ENCODE assay signal across 8 cellular contexts in the genomic region with DNA sequence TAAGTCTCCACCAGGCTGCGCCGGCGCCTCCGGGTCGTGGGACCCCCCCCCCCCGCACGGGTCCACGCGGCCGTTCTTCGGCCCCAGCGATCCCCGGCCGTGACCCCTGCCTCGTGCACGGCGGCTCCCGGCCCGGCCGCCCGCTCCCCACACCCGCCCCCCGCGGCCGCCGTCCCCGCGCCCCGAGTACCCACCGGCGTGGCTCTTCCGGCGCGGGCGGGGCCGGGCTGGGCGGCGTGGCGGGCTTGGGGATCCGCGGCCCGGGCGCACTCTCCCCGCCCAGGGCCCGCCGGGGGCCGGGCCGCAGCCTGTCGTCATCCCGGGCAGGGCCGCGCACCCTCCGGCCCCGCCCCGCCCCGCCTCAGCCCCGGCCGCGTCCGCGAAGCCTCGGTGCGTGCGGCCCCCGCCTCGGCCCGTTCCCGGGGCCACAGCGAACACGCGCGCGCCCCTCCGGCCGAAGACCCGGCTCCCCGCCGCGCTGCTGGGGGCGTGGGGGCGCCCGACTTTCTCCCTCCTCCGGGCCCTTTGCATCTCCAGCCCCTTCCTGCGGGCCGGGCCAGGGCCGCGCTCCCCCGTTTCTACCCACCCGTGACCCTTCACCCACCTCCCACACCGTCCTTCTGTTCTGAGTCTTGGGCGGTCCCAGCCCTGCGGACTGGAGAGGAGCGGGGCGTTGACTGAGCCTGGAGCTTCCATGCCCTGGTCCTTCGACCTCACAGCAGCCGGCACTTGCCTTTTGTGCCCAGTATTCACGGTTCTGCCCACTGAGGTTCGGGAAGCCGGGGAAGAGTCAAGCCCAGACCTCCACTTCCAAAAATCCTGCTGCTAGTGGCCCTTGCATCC. TPM values are rescaled to one million over a fixed set of nuclear protein-coding genes. Genes with fewer than 3 reads are reported as not detected.
A peak's percentile ranks its signal among the peaks of the same experiment; 100 is the strongest.
DNase-seq lines count a peak whose midpoint lies in the region; ATAC-seq, FAIRE-seq and TF ChIP-seq lines count a peak whose summit lies in the region.

No MANE protein-coding gene starts in this region.

- no peaks in the 10 kb centered on the region for H3K9me3 Mint-ChIP-seq in activated CD4-positive, alpha-beta T cell treated with anti-CD3 and anti-CD28 coated beads, Interleukin-2, amount 10 ng/mL, durations not matched to agents 24 days and 14 days

- H3K4me3 Mint-ChIP-seq in activated CD4-positive, alpha-beta T cell treated with anti-CD3 and anti-CD28 coated beads, Interleukin-2, amount 10 ng/mL, durations not matched to agents 24 days and 14 days = peak overlapping the region; percentile 92

- DNase-seq in AG20443 (ENCODE audit: low spot score) (peak; percentile 95), HTR-8/SVneo (ENCODE audit: insufficient read length, low spot score) (peak; percentile 66), vagina (ENCODE audit: extremely low spot score in 2 of 2) (peak in 1 of 2 donors; percentile 92)
- DNase-seq in activated CD4-positive, alpha-beta T cell treated with anti-CD3 and anti-CD28 coated beads, Interleukin-2, amount 10 ng/mL, durations not matched to agents 24 days and 14 days = peak; percentile 91

- peaks cover 27% of the 10 kb centered on the region for H3K4me1 Mint-ChIP-seq in activated CD4-positive, alpha-beta T cell treated with anti-CD3 and anti-CD28 coated beads, Interleukin-2, amount 10 ng/mL, durations not matched to agents 24 days and 14 days

- peak; percentile 47 for ATAC-seq in GM18511 (IDR thresholded peaks at IDR 0.05; ENCODE audit: unreplicated experiment)
- peak; percentile 61 for ATAC-seq in esophagus mucosa
- ATAC-seq in GM18873 (IDR thresholded peaks at IDR 0.05; ENCODE audit: low FRiP score, unreplicated experiment) = no peak

- peak in 1 of 2 donors; percentile 6 for TF ChIP-seq POLR2A in vagina (IDR thresholded peaks at IDR 0.05)

- intact Hi-C loops in activated CD4-positive, alpha-beta T cell treated with anti-CD3 and anti-CD28 coated beads, Interleukin-2, amount 10 ng/mL, durations not matched to agents 24 days and 14 days (cut with micrococcal nuclease) = loop anchor here (1.0 to 2.0 kb wide), 2 partner anchors 25 to 35 kb away; a partner anchor contains a TSS
- intact Hi-C loops in vagina (cut with DNase I) = no loop called here

- H3K4me3 ChIP-seq in muscle layer of colon (ENCODE audit: low read depth in 1 of 2, low read length in 2 of 2) = peak overlapping the region; percentile 56 to 60
- peak overlapping the region; percentile 74 to 88 for H3K4me3 ChIP-seq in vagina

- peak; percentile 65 for FAIRE-seq in HTR-8/SVneo (lab: Jason Lieb, UNC)

- H3K27ac ChIP-seq in muscle layer of colon (ENCODE audit: low read depth, low read length) (peak overlapping the region; percentile 80), vagina (peak overlapping the region; percentile 98)

- H3K4me1 ChIP-seq in muscle layer of colon (ENCODE audit: insufficient read depth, low read length) = peaks cover 73% of the 10 kb centered on the region
- H3K4me1 ChIP-seq in vagina = peaks cover 80% of the 10 kb centered on the region

- H3K27me3 ChIP-seq in muscle layer of colon (ENCODE audit: control insufficient read depth in 1 of 2, insufficient read depth in 2 of 2, low read length in 2 of 2) (no peaks in the 10 kb centered on the region), vagina (no peaks in the 10 kb centered on the region)

- H3K9me3 ChIP-seq in muscle layer of colon (ENCODE audit: low read length) = no peaks in the 10 kb centered on the region
- no peaks in the 10 kb centered on the region for H3K9me3 ChIP-seq in vagina

- H3K36me3 ChIP-seq in muscle layer of colon (ENCODE audit: insufficient read depth, low read length) (peaks cover 10% of the 10 kb centered on the region), vagina (peaks cover 0 to 4% of the 10 kb centered on the region in 2 donors)

- H3K36me3 Mint-ChIP-seq in activated CD4-positive, alpha-beta T cell treated with anti-CD3 and anti-CD28 coated beads, Interleukin-2, amount 10 ng/mL, durations not matched to agents 24 days and 14 days (ENCODE audit: low read depth) = peaks cover 8% of the 10 kb centered on the region

- no peak for TF ChIP-seq CTCF in vagina (IDR thresholded peaks at IDR 0.05)

- no peaks in the 10 kb centered on the region for H3K27me3 Mint-ChIP-seq in activated CD4-positive, alpha-beta T cell treated with anti-CD3 and anti-CD28 coated beads, Interleukin-2, amount 10 ng/mL, durations not matched to agents 24 days and 14 days

- H3K27ac Mint-ChIP-seq in activated CD4-positive, alpha-beta T cell treated with anti-CD3 and anti-CD28 coated beads, Interleukin-2, amount 10 ng/mL, durations not matched to agents 24 days and 14 days = peak overlapping the region; percentile 87

- H3K9ac ChIP-seq in muscle layer of colon (ENCODE audit: low read length) = no peak overlapping the region

RNA-seq across cellular contexts. Expression of a gene that starts 0.9 kb away (rescaled TPM):
- total RNA-seq in activated CD4-positive, alpha-beta T cell treated with anti-CD3 and anti-CD28 coated beads, Interleukin-2, amount 10 ng/mL, durations not matched to agents 24 days and 14 days = 37.4 and 43.4 TPM in 2 replicates
- 94.2 TPM for total RNA-seq in esophagus mucosa
- total RNA-seq in vagina = 118 TPM

RNA-seq across cellular contexts. Expression of a gene that starts 24.8 kb away (rescaled TPM):
- 19.1 and 21.0 TPM in 2 replicates for total RNA-seq in activated CD4-positive, alpha-beta T cell treated with anti-CD3 and anti-CD28 coated beads, Interleukin-2, amount 10 ng/mL, durations not matched to agents 24 days and 14 days
- total RNA-seq in esophagus mucosa (21.4 TPM), vagina (96.0 TPM)

RNA-seq across cellular contexts. Expression of a gene that starts 35.6 kb away (rescaled TPM):
- total RNA-seq in activated CD4-positive, alpha-beta T cell treated with anti-CD3 and anti-CD28 coated beads, Interleukin-2, amount 10 ng/mL, durations not matched to agents 24 days and 14 days = 22.5 and 24.3 TPM in 2 replicates
- total RNA-seq in esophagus mucosa = 42.2 TPM
- total RNA-seq in vagina = 57.5 TPM
